In the genomic region with DNA sequence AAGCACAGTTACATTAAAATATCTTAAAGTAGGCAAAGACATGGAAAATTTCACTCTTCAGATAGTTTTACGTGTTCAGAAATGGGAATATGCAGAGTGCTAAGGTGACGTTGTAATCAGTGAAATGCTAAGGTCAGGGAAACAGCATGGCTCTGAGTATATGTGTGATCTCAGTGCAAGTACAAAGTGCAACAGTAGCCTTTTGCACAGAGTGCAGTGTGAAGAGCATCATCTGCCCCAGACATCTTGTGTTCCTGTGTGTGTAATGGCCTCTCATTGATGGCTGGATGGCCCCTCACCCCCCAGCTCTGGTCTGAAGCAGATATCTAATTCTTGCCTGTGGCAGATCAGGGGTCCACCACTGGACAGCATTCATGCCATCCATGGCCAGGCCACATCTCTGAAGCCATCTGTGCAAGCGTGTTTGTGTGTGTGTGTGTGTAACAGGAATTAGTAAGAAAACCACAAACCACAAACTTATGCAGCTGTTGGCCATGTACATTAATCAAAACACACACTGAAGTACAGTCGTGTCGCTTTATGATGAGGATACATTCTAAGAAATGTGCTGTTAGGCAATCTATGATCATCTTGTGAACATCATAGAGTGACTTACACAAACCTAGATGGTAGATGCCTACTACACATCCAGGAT, we compare ENCODE assay signal across 10 cellular contexts.
A peak's percentile ranks its signal among the peaks of the same experiment; 100 is the strongest.
DNase-seq lines count a peak whose midpoint lies in the region; ATAC-seq, FAIRE-seq and TF ChIP-seq lines count a peak whose summit lies in the region.
"Had no signal": no experiment of that assay in that cellular context is flagged by ENCODE, and none has a peak within 500 bp of the region (broad histone marks: within the 10 kb centered on the region; RNA-seq: fewer than 3 reads in every experiment).

No MANE protein-coding gene starts in this region.

- H3K9me3 ChIP-seq in BLaER1 treated with 17β-estradiol and CSF1 and Interleukin-3, amounts not matched to agents 10 nM and 100 nM (replicated peaks in 1 of 11), result peaks cover 0 to 7% (median 0%) of the 10 kb centered on the region in 11 experiments; a peak in 2 of 22 replicates
- H3K9me3 ChIP-seq: upper lobe of left lung had no signal

- peaks cover 9 to 30% (median 21%) of the 10 kb centered on the region in 10 experiments for H3K4me1 ChIP-seq in BLaER1 treated with 17β-estradiol and CSF1 and Interleukin-3, amounts not matched to agents 10 nM and 100 nM

- peaks cover 0 to 39% (median 11%) of the 10 kb centered on the region in 11 experiments; a peak in 12 of 22 replicates for H3K36me3 ChIP-seq in BLaER1 treated with 17β-estradiol and CSF1 and Interleukin-3, amounts not matched to agents 10 nM and 100 nM
- H3K36me3 ChIP-seq: brain microvascular endothelial cell had no signal

- peak overlapping the region in 6 of 11 experiments; percentile 12 to 64 (median 57); a peak in 9 of 22 replicates for H3K27ac ChIP-seq in BLaER1 treated with 17β-estradiol and CSF1 and Interleukin-3, amounts not matched to agents 10 nM and 100 nM
- H3K27ac ChIP-seq: brain microvascular endothelial cell, upper lobe of left lung had no signal

- peak; percentile 76 for DNase-seq in SW480 (ENCODE audit: low spot score)
- peak; percentile 5 for DNase-seq in iris pigment epithelial cell (ENCODE audit: low read depth)
- no peak for DNase-seq in D721Med (ENCODE audit: insufficient read length, low spot score)
- DNase-seq in activated CD8-positive, alpha-beta memory T cell treated with anti-CD3 and anti-CD28 coated beads, Interleukin-2, amount 50 U/mL, for 48 hours, result no peak
- DNase-seq: brain microvascular endothelial cell, upper lobe of left lung had no signal

- H4K20me1 ChIP-seq in BLaER1 treated with 17β-estradiol and CSF1 and Interleukin-3, amounts not matched to agents 10 nM and 100 nM, result no peaks in the 10 kb centered on the region

- FAIRE-seq in D721Med (lab: Jason Lieb, UNC), result no peak

- no peaks in the 10 kb centered on the region for H3K27me3 ChIP-seq in BLaER1 treated with 17β-estradiol and CSF1 and Interleukin-3, amounts not matched to agents 10 nM and 100 nM
- H3K27me3 ChIP-seq: brain microvascular endothelial cell, upper lobe of left lung had no signal

- H3K9ac ChIP-seq in BLaER1 treated with 17β-estradiol and CSF1 and Interleukin-3, amounts not matched to agents 10 nM and 100 nM, result peak overlapping the region in 1 of 11 experiments; percentile 11; a peak in 2 of 22 replicates

- ATAC-seq in GM19452 (IDR thresholded peaks at IDR 0.05; ENCODE audit: unreplicated experiment) (peak; percentile 49), HG02938 (IDR thresholded peaks at IDR 0.05; ENCODE audit: unreplicated experiment) (no peak), GM19035 (IDR thresholded peaks at IDR 0.05; ENCODE audit: unreplicated experiment) (no peak)

- no peak for TF ChIP-seq CTCF in D721Med (IDR thresholded peaks at IDR 0.05; ENCODE audit: insufficient read depth, missing control alignments)

- peak overlapping the region; percentile 24 to 72 (median 63); a peak in 20 of 22 replicates for H3K4me2 ChIP-seq in BLaER1 treated with 17β-estradiol and CSF1 and Interleukin-3, amounts not matched to agents 10 nM and 100 nM

- H3K4me3 ChIP-seq in BLaER1 treated with 17β-estradiol and CSF1 and Interleukin-3, amounts not matched to agents 10 nM and 100 nM, result no peak overlapping the region
- H3K4me3 ChIP-seq: upper lobe of left lung had no signal

Comparison
In these comparisons a context has a peak if more than half of its experiments do, and no peak if none do; other contexts are left out.
1. DNase-seq: peak in SW480 (single experiment) and iris pigment epithelial cell (single experiment); none in D721Med (single experiment) and activated CD8-positive, alpha-beta memory T cell treated with anti-CD3 and anti-CD28 coated beads, Interleukin-2, amount 50 U/mL, for 48 hours (single experiment).